In the genomic region with DNA sequence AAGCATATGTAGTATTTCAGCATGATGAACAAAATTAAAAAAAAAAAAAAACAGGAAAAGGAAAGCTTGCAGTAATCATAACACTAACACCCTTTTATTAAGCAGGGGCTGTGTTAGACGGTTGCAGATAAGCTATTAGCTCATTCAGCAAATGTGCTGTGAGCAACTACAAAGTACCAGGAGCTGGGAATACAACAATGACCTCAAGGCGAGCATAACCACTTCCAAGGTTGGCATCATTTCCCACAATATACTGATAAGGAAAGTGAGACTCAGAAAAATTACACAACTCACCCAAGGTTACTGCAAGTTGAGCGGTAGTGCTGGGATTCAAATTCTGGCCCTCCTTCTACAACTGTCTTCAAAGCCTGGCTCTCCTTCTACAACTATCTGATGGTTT, we compare ENCODE assay signal across 25 cellular contexts. TPM values are rescaled to one million over a fixed set of nuclear protein-coding genes. Genes with fewer than 3 reads are reported as not detected.
A peak's percentile ranks its signal among the peaks of the same experiment; 100 is the strongest.
DNase-seq lines count a peak whose midpoint lies in the region; ATAC-seq, FAIRE-seq and TF ChIP-seq lines count a peak whose summit lies in the region.
"Had no signal": no experiment of that assay in that cellular context is flagged by ENCODE, and none has a peak within 500 bp of the region (broad histone marks: within the 10 kb centered on the region; RNA-seq: fewer than 3 reads in every experiment).

No MANE protein-coding gene starts in this region.

- TF ChIP-seq CTCF in bronchial epithelial cell (IDR thresholded peaks at IDR 0.05; ENCODE audit: insufficient read depth, low read length, severe bottlenecking) (no peak), left lung (IDR thresholded peaks at IDR 0.05) (no peak)

- no peak for FAIRE-seq in bronchial epithelial cell (lab: Jason Lieb, UNC)
- FAIRE-seq: D721Med, G401.6, TTC549, urothelium cell line had no signal

- no peaks in the 10 kb centered on the region for H3K27me3 ChIP-seq in bronchial epithelial cell (ENCODE audit: control insufficient read depth, insufficient read depth, low read length)
- no peaks in the 10 kb centered on the region for H3K27me3 ChIP-seq in left lung
- H3K27me3 ChIP-seq: ascending aorta, MG63 had no signal

- no peak overlapping the region for H3K4me3 ChIP-seq in bronchial epithelial cell (ENCODE audit: low read depth, low read length)
- no peak overlapping the region for H3K4me3 ChIP-seq in left lung
- H3K4me3 ChIP-seq: ascending aorta, coronary artery, HAP-1, MG63 had no signal

- no peaks in the 10 kb centered on the region for H3K9me3 ChIP-seq in left lung
- H3K9me3 ChIP-seq: ascending aorta, HAP-1, MG63 had no signal

- DNase-seq in Daoy (ENCODE audit: low read depth) (peak; percentile 35), MV-4-11 (lab: John Stamatoyannopoulos, UW) (peak; percentile 28), bronchial epithelial cell (ENCODE audit: low read depth) (peak; percentile 80), left lung (no peak), COLO668 (lab: John Stamatoyannopoulos, UW; ENCODE audit: unreplicated experiment) (no peak), NCI-H69 (lab: John Stamatoyannopoulos, UW) (no peak), C1 segment of cervical spinal cord (lab: John Stamatoyannopoulos, UW) (no peak), DMS 273 (lab: John Stamatoyannopoulos, UW; ENCODE audit: unreplicated experiment) (no peak)
- DNase-seq: activated naive CD4-positive, alpha-beta T cell treated with anti-CD3 and anti-CD28 coated beads, Interleukin-2, amount 10 ng/mL, durations not matched to agents 7 days and 5 days; endodermal cell; glutamatergic neuron; MG63; NCI-H2171 treated with DMSO at 0.1 percent for 48 hours; NCI-H748 treated with DMSO at 0.1 percent for 48 hours; SIG-M5; T-cell had no signal

- peak; percentile 65 for ATAC-seq in left lung
- ATAC-seq: natural killer cell treated with Interleukin-12 subunit alpha and Interleukin-12 subunit beta and Interleukin-15 and Interleukin-18, amount 100 ng/mL, for 72 hours; T-cell had no signal

- intact Hi-C loops in left lung (cut with DNase I) = no loop called here

- no peak overlapping the region for H3K27ac ChIP-seq in left lung
- H3K27ac ChIP-seq: ascending aorta, coronary artery, parathyroid adenoma had no signal

- peaks cover 0 to 10% of the 10 kb centered on the region in 2 donors for H3K4me1 ChIP-seq in left lung
- H3K4me1 ChIP-seq: ascending aorta, HAP-1 had no signal

- H3K36me3 ChIP-seq in bronchial epithelial cell (ENCODE audit: control insufficient read depth, insufficient read depth, low read length) (no peaks in the 10 kb centered on the region), left lung (no peaks in the 10 kb centered on the region)
- H3K36me3 ChIP-seq: ascending aorta, HAP-1, MG63 had no signal

RNA-seq across cellular contexts. Expression of a gene that starts 38.2 kb away (rescaled TPM):
- total RNA-seq in Daoy (2014; rRNA removed; shearing (Covaris generic)) = 409 and 433 TPM in 2 replicates
- total RNA-seq in bronchial epithelial cell (214 and 222 TPM in 2 replicates), left lung (100 to 1,000 TPM; 213 to 324 TPM)

Comparison
In these comparisons a context has a peak if more than half of its experiments do, and no peak if none do; other contexts are left out.
1. DNase-seq: peak in Daoy (single experiment), MV-4-11 (single experiment) and bronchial epithelial cell (single experiment); none in left lung (0 of 2), COLO668 (single experiment), NCI-H69 (single experiment), C1 segment of cervical spinal cord (0 of 14) and DMS 273 (single experiment).